14 cellular contexts compared by ENCODE assay signal in the genomic region with DNA sequence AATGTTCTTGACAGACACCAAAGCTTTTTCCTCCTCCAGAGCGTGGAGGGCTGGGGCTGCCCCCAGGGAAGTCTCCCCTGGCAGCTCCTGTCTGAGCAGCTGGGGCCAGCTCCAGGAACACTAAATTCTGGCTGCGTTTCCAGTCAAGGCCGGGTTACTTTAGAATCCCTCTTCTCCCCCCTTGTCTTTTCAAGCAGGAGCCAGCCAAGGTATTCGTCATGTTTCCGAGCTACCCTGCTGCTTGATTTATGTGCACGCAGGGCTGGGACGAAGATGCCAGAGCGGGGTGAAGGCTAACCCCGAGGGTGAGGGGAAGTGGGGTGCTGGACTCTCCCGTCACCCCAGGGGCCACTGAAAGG.
A peak's percentile ranks its signal among the peaks of the same experiment; 100 is the strongest.
DNase-seq lines count a peak whose midpoint lies in the region; ATAC-seq, FAIRE-seq and TF ChIP-seq lines count a peak whose summit lies in the region.
"Had no signal": no experiment of that assay in that cellular context is flagged by ENCODE, and none has a peak within 500 bp of the region (broad histone marks: within the 10 kb centered on the region; RNA-seq: fewer than 3 reads in every experiment).

No MANE protein-coding gene starts in this region.

- H3K27ac ChIP-seq in astrocyte (ENCODE audit: low read depth, low read length), result no peak overlapping the region

- peaks cover 30% of the 10 kb centered on the region for H3K4me1 ChIP-seq in astrocyte (ENCODE audit: insufficient read depth, low read length)
- H3K4me1 ChIP-seq: HAP-1 had no signal

- no peak overlapping the region for H3K9ac ChIP-seq in astrocyte (ENCODE audit: low read length)

- no peak overlapping the region for H3K4me3 ChIP-seq in astrocyte (ENCODE audit: insufficient read depth, low read depth, low read length)
- H3K4me3 ChIP-seq: HAP-1 had no signal

- peak overlapping the region; percentile 50 for H3K4me2 ChIP-seq in astrocyte (ENCODE audit: low read length)

- ATAC-seq in omental fat pad (ENCODE audit: low FRiP score), result peak; percentile 79
- no peak for ATAC-seq in HG03565 (IDR thresholded peaks at IDR 0.05; ENCODE audit: unreplicated experiment)
- ATAC-seq in GM19455 (IDR thresholded peaks at IDR 0.05; ENCODE audit: unreplicated experiment), result no peak
- ATAC-seq: activated CD8-positive, alpha-beta T cell treated with anti-CD3 and anti-CD28 coated beads, Interleukin-2, amount 10 ng/mL, durations not matched to agents 7 days and 5 days had no signal

- H3K9me3 Mint-ChIP-seq in astrocyte (ENCODE audit: unreplicated experiment) (no peaks in the 10 kb centered on the region), type B pancreatic cell (peaks cover 4% of the 10 kb centered on the region)
- H3K9me3 Mint-ChIP-seq: neural crest cell had no signal

- no peak for TF ChIP-seq CTCF in astrocyte (IDR thresholded peaks at IDR 0.05; ENCODE audit: insufficient read depth, low read depth, low read length)
- no peak for TF ChIP-seq CTCF in omental fat pad (IDR thresholded peaks at IDR 0.05)
- TF ChIP-seq CTCF in type B pancreatic cell (conservative IDR thresholded peaks at IDR 0.05), result no peak

- no peak overlapping the region for H3K27ac Mint-ChIP-seq in astrocyte (ENCODE audit: unreplicated experiment)
- peak overlapping the region; percentile 34 for H3K27ac Mint-ChIP-seq in type B pancreatic cell
- H3K27ac Mint-ChIP-seq: activated CD8-positive, alpha-beta T cell treated with anti-CD3 and anti-CD28 coated beads, Interleukin-2, amount 10 ng/mL, durations not matched to agents 7 days and 5 days had no signal

- H3K27me3 Mint-ChIP-seq in astrocyte (ENCODE audit: low read depth, unreplicated experiment) (peaks cover 10% of the 10 kb centered on the region), type B pancreatic cell (peaks cover 7% of the 10 kb centered on the region)

- no peaks in the 10 kb centered on the region for H3K9me3 ChIP-seq in astrocyte (ENCODE audit: insufficient read depth, low read depth, low read length)
- H3K9me3 ChIP-seq: HAP-1 had no signal

- H3K4me3 Mint-ChIP-seq in astrocyte (ENCODE audit: unreplicated experiment) (no peak overlapping the region), type B pancreatic cell (peak overlapping the region; percentile 39)
- H3K4me3 Mint-ChIP-seq: activated CD8-positive, alpha-beta T cell treated with anti-CD3 and anti-CD28 coated beads, Interleukin-2, amount 10 ng/mL, durations not matched to agents 7 days and 5 days; neural crest cell had no signal

- H3K36me3 ChIP-seq in astrocyte (ENCODE audit: insufficient read depth, low read length), result no peaks in the 10 kb centered on the region
- H3K36me3 ChIP-seq: HAP-1 had no signal

- H3K4me1 Mint-ChIP-seq in astrocyte (ENCODE audit: low read depth, unreplicated experiment), result peaks cover 14% of the 10 kb centered on the region
- H3K4me1 Mint-ChIP-seq in type B pancreatic cell (ENCODE audit: unreplicated experiment), result peaks cover 53% of the 10 kb centered on the region

- no peaks in the 10 kb centered on the region for H4K20me1 ChIP-seq in astrocyte (ENCODE audit: insufficient read depth, low read length)

- H2AFZ ChIP-seq in astrocyte (ENCODE audit: low read depth, low read length), result no peak overlapping the region

- no peak for FAIRE-seq in astrocyte (lab: Jason Lieb, UNC)

- no peaks in the 10 kb centered on the region for H3K79me2 ChIP-seq in astrocyte (ENCODE audit: insufficient read depth, low read length)

- no peaks in the 10 kb centered on the region for H3K27me3 ChIP-seq in astrocyte (ENCODE audit: insufficient read depth, low read length)

- DNase-seq in astrocyte (ENCODE audit: low read depth) (peak; percentile 65), globus pallidus (ENCODE audit: low spot score) (peak; percentile 7), omental fat pad (ENCODE audit: low spot score) (no peak), type B pancreatic cell (ENCODE audit: extremely low spot score, unreplicated experiment) (no peak), SIG-M5 treated with dmso at 0.1 percent for 504 hours (lab: John Stamatoyannopoulos, UW; ENCODE audit: unreplicated experiment) (no peak)
- DNase-seq in activated naive CD4-positive, alpha-beta T cell treated with Interleukin-2 at 50 U/mL for 16 hours, result no peak
- DNase-seq: activated CD8-positive, alpha-beta T cell treated with anti-CD3 and anti-CD28 coated beads, Interleukin-2, amount 10 ng/mL, durations not matched to agents 7 days and 5 days; DMS53; MM.1S; NCI-H82 had no signal

- H3K36me3 Mint-ChIP-seq in astrocyte (ENCODE audit: low read depth, unreplicated experiment) (peaks cover 7% of the 10 kb centered on the region), type B pancreatic cell (no peaks in the 10 kb centered on the region)

Comparison
In these comparisons a context has a peak if more than half of its experiments do, and no peak if none do; other contexts are left out.
1. DNase-seq: peak in astrocyte (single experiment) and globus pallidus (single experiment); none in omental fat pad (single experiment), type B pancreatic cell (single experiment), activated naive CD4-positive, alpha-beta T cell treated with Interleukin-2 at 50 U/mL for 16 hours (single experiment) and SIG-M5 treated with dmso at 0.1 percent for 504 hours (single experiment).